25 cellular contexts compared by ENCODE assay signal in the genomic region with DNA sequence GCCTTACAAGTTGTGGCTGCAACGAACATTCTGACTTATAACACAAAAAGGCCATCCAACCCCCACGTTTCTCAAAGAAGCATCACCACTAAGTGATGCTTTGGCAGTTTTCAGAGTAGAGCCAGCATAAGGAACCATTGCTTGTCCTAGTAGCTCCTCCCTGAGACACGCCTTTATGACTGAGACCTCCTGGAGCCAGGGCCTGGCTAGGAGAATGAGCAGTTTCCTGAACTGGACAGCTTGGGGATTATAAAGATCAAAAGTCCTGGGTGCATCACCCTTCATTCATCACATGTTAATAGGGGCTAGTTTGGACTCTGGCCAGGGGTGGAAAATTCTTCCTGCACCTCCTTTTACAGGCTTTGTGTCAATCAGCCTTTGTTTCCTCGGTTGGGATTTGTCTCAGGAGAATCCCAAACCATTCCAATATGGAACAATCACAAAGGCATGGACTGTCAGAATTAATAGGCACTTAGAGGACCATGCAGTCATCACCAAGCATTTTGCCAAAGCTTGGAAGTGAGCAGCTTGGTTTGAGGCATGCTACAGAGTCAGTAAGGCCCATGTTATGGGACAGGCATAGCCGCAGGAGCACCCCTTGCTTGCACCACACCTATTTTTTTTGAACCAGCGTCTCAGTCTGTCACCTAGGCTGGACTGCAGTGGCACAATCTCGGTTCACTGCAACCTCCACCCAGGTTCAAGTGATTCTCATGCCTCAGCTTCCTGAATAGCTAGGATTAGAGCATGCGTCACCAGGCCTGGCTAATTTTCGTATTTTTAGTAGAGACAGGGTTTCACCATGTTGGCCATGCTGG.
DNase-seq lines count a peak whose midpoint lies in the region; ATAC-seq and TF ChIP-seq lines count a peak whose summit lies in the region.
"Had no signal": no experiment of that assay in that cellular context is flagged by ENCODE, and none has a peak within 500 bp of the region (broad histone marks: within the 10 kb centered on the region; RNA-seq: fewer than 3 reads in every experiment).

No MANE protein-coding gene starts in this region.

- H3K9me3 ChIP-seq in T-helper 17 cell (ENCODE audit: control insufficient read depth, low read length, poor library complexity, severe bottlenecking), result no peaks in the 10 kb centered on the region
- H3K9me3 ChIP-seq: uterus had no signal

- H3K27me3 Mint-ChIP-seq in nephron progenitor cell (ENCODE audit: low read depth, poor library complexity), result no peaks in the 10 kb centered on the region
- H3K27me3 Mint-ChIP-seq in T-helper 17 cell, result peaks cover 12% of the 10 kb centered on the region
- H3K27me3 Mint-ChIP-seq: activated B cell treated with CpG ODN at 0.5 μM for 24 hours; activated CD4-positive, alpha-beta memory T cell treated with anti-CD3 and anti-CD28 coated beads for 36 hours; stimulated activated memory B cell treated with anti-CD40 and anti-IgM and Interleukin-4, amounts not matched to agents 10 μg/mL and 1 μg/mL and 100 μg/mL, for 72 hours had no signal

- H3K9me3 Mint-ChIP-seq in nephron progenitor cell, result no peaks in the 10 kb centered on the region
- H3K9me3 Mint-ChIP-seq: activated B cell treated with CpG ODN at 0.5 μM for 24 hours; activated CD4-positive, alpha-beta memory T cell treated with anti-CD3 and anti-CD28 coated beads for 36 hours; endodermal cell; stimulated activated memory B cell treated with anti-CD40 and anti-IgM and Interleukin-4, amounts not matched to agents 10 μg/mL and 1 μg/mL and 100 μg/mL, for 72 hours had no signal

- TF ChIP-seq CTCF in cardiac fibroblast (IDR thresholded peaks at IDR 0.05; ENCODE audit: low read depth, low read length) (no peak), nephron progenitor cell (IDR thresholded peaks at IDR 0.05) (no peak)

- DNase-seq in Daoy (ENCODE audit: low read depth) (peak; percentile 24), M059J (ENCODE audit: low read depth) (peak; percentile 48), cardiac fibroblast (ENCODE audit: low read depth in 2 of 2) (peak; percentile 5 to 9), nephron progenitor cell (no peak), T-helper 17 cell (no peak), SKM-1 treated with dmso at 0.1 percent for 144 hours (lab: John Stamatoyannopoulos, UW; ENCODE audit: unreplicated experiment) (no peak)
- no peak for DNase-seq in stimulated activated CD4-positive, alpha-beta T cell treated with anti-CD3 and anti-CD28 coated beads, Interleukin-12 subunit alpha, Interleukin-12 subunit beta, amount 100 ng/mL, for 4 hours
- DNase-seq: activated B cell treated with CpG ODN at 0.5 μM for 24 hours; activated CD4-positive, alpha-beta memory T cell treated with anti-CD3 and anti-CD28 coated beads for 36 hours; aorta; C1 segment of cervical spinal cord; Calu3; caudate nucleus; endodermal cell; head of caudate nucleus; KG1; mesenchymal stem cell; NCI-H1694; NCI-H526; nucleus accumbens; T-helper 9 cell; uterus had no signal

- H3K36me3 Mint-ChIP-seq in nephron progenitor cell (ENCODE audit: low read depth) (no peaks in the 10 kb centered on the region), T-helper 17 cell (ENCODE audit: low read depth) (no peaks in the 10 kb centered on the region)
- H3K36me3 Mint-ChIP-seq: activated CD4-positive, alpha-beta memory T cell treated with anti-CD3 and anti-CD28 coated beads for 36 hours; activated naive CD8-positive, alpha-beta T cell; stimulated activated memory B cell treated with anti-CD40 and anti-IgM and Interleukin-4, amounts not matched to agents 10 μg/mL and 1 μg/mL and 100 μg/mL, for 72 hours had no signal

- no peak overlapping the region for H3K4me3 ChIP-seq in cardiac fibroblast (replicated peaks in 1 of 2; ENCODE audit: low read depth in 2 of 2, low read length in 2 of 2)
- H3K4me3 ChIP-seq: uterus had no signal

- H3K27ac Mint-ChIP-seq in nephron progenitor cell, result peak overlapping the region; percentile 86
- H3K27ac Mint-ChIP-seq in T-helper 17 cell, result no peak overlapping the region
- H3K27ac Mint-ChIP-seq: activated B cell treated with CpG ODN at 0.5 μM for 24 hours; activated CD4-positive, alpha-beta memory T cell treated with anti-CD3 and anti-CD28 coated beads for 36 hours; activated naive CD8-positive, alpha-beta T cell; endodermal cell; stimulated activated memory B cell treated with anti-CD40 and anti-IgM and Interleukin-4, amounts not matched to agents 10 μg/mL and 1 μg/mL and 100 μg/mL, for 72 hours had no signal

- H3K4me3 Mint-ChIP-seq in nephron progenitor cell (no peak overlapping the region), T-helper 17 cell (no peak overlapping the region)
- H3K4me3 Mint-ChIP-seq: activated B cell treated with CpG ODN at 0.5 μM for 24 hours; activated CD4-positive, alpha-beta memory T cell treated with anti-CD3 and anti-CD28 coated beads for 36 hours; activated naive CD8-positive, alpha-beta T cell; endodermal cell; stimulated activated memory B cell treated with anti-CD40 and anti-IgM and Interleukin-4, amounts not matched to agents 10 μg/mL and 1 μg/mL and 100 μg/mL, for 72 hours had no signal

- ATAC-seq in HG02870 (IDR thresholded peaks at IDR 0.05; ENCODE audit: unreplicated experiment) (no peak), T-helper 17 cell (no peak)
- ATAC-seq: stimulated activated memory B cell treated with anti-CD40 and anti-IgM and Interleukin-4, amounts not matched to agents 10 μg/mL and 1 μg/mL and 100 μg/mL, for 72 hours had no signal

- H3K4me1 Mint-ChIP-seq in nephron progenitor cell (peaks cover 24% of the 10 kb centered on the region), T-helper 17 cell (no peaks in the 10 kb centered on the region)
- H3K4me1 Mint-ChIP-seq: activated B cell treated with CpG ODN at 0.5 μM for 24 hours had no signal

Comparison
In these comparisons a context has a peak if more than half of its experiments do, and no peak if none do; other contexts are left out.
1. DNase-seq: peak in Daoy (single experiment), M059J (single experiment) and cardiac fibroblast (2 of 2); none in nephron progenitor cell (single experiment), T-helper 17 cell (0 of 3), stimulated activated CD4-positive, alpha-beta T cell treated with anti-CD3 and anti-CD28 coated beads, Interleukin-12 subunit alpha, Interleukin-12 subunit beta, amount 100 ng/mL, for 4 hours (single experiment) and SKM-1 treated with dmso at 0.1 percent for 144 hours (single experiment).